In genomic region chr18:23550898-23551297, GRCh38 we compare ENCODE assay signal across 1 cellular context.
TF ChIP-seq lines count a peak whose summit lies in the region.

No MANE protein-coding gene starts in this region.

TF ChIP-seq in WTC11, 78 proteins besides CTCF, POLR2A, EP300 and RAD21 (continued from another document):
- TF ChIP-seq, protein P1, sequence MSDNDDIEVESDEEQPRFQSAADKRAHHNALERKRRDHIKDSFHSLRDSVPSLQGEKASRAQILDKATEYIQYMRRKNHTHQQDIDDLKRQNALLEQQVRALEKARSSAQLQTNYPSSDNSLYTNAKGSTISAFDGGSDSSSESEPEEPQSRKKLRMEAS (CRISPR knock-in tag; IDR thresholded peaks at IDR 0.05) = no peak
- TF ChIP-seq ATF1 (CRISPR knock-in tag; IDR thresholded peaks at IDR 0.05) = no peak
- no peak for TF ChIP-seq ZNF396 (CRISPR knock-in tag; IDR thresholded peaks at IDR 0.05; ENCODE audit: borderline replicate concordance)
- no peak for TF ChIP-seq RELA (CRISPR knock-in tag; IDR thresholded peaks at IDR 0.05; ENCODE audit: borderline replicate concordance)
